In the genomic region with DNA sequence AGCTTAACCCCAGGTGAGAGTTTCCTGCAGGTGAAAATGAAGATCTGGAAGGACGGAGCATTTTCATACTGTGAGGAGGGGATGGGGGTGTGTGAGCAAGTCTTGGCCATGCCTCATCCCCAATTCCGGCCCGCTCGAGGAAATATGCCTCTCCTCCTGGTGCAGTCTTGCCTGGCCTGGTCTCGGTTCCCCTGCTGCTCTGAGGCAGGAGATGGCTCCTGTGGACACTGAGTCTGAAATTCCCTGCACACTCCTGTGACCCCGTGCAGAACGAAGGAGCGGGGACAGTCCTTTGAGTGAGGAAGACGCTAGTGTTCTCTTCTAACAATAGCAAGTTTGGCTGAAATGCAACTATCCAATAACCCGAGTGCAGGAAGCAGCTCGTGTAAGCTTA, we compare ENCODE assay signal across 8 cellular contexts. TPM values are rescaled to one million over a fixed set of nuclear protein-coding genes. Genes with fewer than 3 reads are reported as not detected.
A peak's percentile ranks its signal among the peaks of the same experiment; 100 is the strongest.
DNase-seq lines count a peak whose midpoint lies in the region; ATAC-seq and TF ChIP-seq lines count a peak whose summit lies in the region.

No MANE protein-coding gene starts in this region.

- no peaks in the 10 kb centered on the region for H3K27me3 Mint-ChIP-seq in activated naive CD8-positive, alpha-beta T cell treated with anti-CD3 and anti-CD28 coated beads, Interleukin-2, amount 10 ng/mL, durations not matched to agents 7 days and 5 days

- peaks cover 0 to 22% (median 15%) of the 10 kb centered on the region in 9 donors for H3K4me1 ChIP-seq in heart right ventricle
- no peaks in the 10 kb centered on the region for H3K4me1 ChIP-seq in mesodermal cell (ENCODE audit: control insufficient read depth, insufficient read depth, low read length, poor library complexity, severe bottlenecking)
- peaks cover 10% of the 10 kb centered on the region for H3K4me1 ChIP-seq in upper lobe of right lung

- intact Hi-C loops in heart right ventricle (cut with DNase I) = no loop called here
- intact Hi-C loops in Right ventricle myocardium inferior (cut with DNase I) = no loop called here
- intact Hi-C loops in upper lobe of right lung (cut with DNase I) = no loop called here

- in situ Hi-C loops in G401 (cut with HindIII; ENCODE audit: low sequenced_read_pairs) = no loop called here

- H3K9me3 ChIP-seq in heart right ventricle (peaks cover 0 to 7% (median 0%) of the 10 kb centered on the region in 11 donors), mesodermal cell (ENCODE audit: control insufficient read depth, low read length) (peaks cover 2% of the 10 kb centered on the region), upper lobe of right lung (no peaks in the 10 kb centered on the region)

- peak overlapping the region in 8 of 10 donors; percentile 32 to 74 (median 60) for H3K27ac ChIP-seq in heart right ventricle
- H3K27ac ChIP-seq in mesodermal cell (ENCODE audit: low read depth, low read length, severe bottlenecking) = no peak overlapping the region
- no peak overlapping the region for H3K27ac ChIP-seq in upper lobe of right lung

- peaks cover 29% of the 10 kb centered on the region for H3K36me3 Mint-ChIP-seq in activated naive CD8-positive, alpha-beta T cell treated with anti-CD3 and anti-CD28 coated beads, Interleukin-2, amount 10 ng/mL, durations not matched to agents 7 days and 5 days

- peak overlapping the region; percentile 89 for H3K27ac Mint-ChIP-seq in activated naive CD8-positive, alpha-beta T cell treated with anti-CD3 and anti-CD28 coated beads, Interleukin-2, amount 10 ng/mL, durations not matched to agents 7 days and 5 days

- H3K27me3 ChIP-seq in heart right ventricle = no peaks in the 10 kb centered on the region
- H3K27me3 ChIP-seq in upper lobe of right lung = no peaks in the 10 kb centered on the region

- ATAC-seq in heart right ventricle (peak in 1 of 8 donors; percentile 42), Right ventricle myocardium inferior (no peak), upper lobe of right lung (no peak), HG03025 (IDR thresholded peaks at IDR 0.05; ENCODE audit: low FRiP score, unreplicated experiment) (no peak)
- no peak for ATAC-seq in activated naive CD8-positive, alpha-beta T cell treated with anti-CD3 and anti-CD28 coated beads, Interleukin-2, amount 10 ng/mL, durations not matched to agents 7 days and 5 days (ENCODE audit: low read depth)

- peaks cover 11% of the 10 kb centered on the region for H3K4me1 Mint-ChIP-seq in activated naive CD8-positive, alpha-beta T cell treated with anti-CD3 and anti-CD28 coated beads, Interleukin-2, amount 10 ng/mL, durations not matched to agents 7 days and 5 days

- peaks cover 5% of the 10 kb centered on the region for H3K9me3 Mint-ChIP-seq in activated naive CD8-positive, alpha-beta T cell treated with anti-CD3 and anti-CD28 coated beads, Interleukin-2, amount 10 ng/mL, durations not matched to agents 7 days and 5 days

- peak overlapping the region; percentile 90 for H3K4me3 Mint-ChIP-seq in activated naive CD8-positive, alpha-beta T cell treated with anti-CD3 and anti-CD28 coated beads, Interleukin-2, amount 10 ng/mL, durations not matched to agents 7 days and 5 days

- TF ChIP-seq CTCF in heart right ventricle (IDR thresholded peaks at IDR 0.05) (no peak), upper lobe of right lung (IDR thresholded peaks at IDR 0.05) (no peak)

- peak in 1 of 2 donors; percentile 10 for DNase-seq in heart right ventricle
- no peak for DNase-seq in Right ventricle myocardium inferior (ENCODE audit: missing footprints)
- no peak for DNase-seq in activated naive CD8-positive, alpha-beta T cell treated with anti-CD3 and anti-CD28 coated beads, Interleukin-2, amount 10 ng/mL, durations not matched to agents 7 days and 5 days
- DNase-seq in upper lobe of right lung = no peak
- no peak for DNase-seq in GOT3 (lab: John Stamatoyannopoulos, UW)
- DNase-seq in G401 (ENCODE audit: low spot score) = no peak

- WGBS in heart right ventricle, 2 donors = 20 to 21% methylated on average over 11 of the region's 11 CpGs
- 84 to 96% methylated on average over 7 to 11 of the region's 11 CpGs for WGBS in mesodermal cell (ENCODE audit: insufficient coverage in 2 of 2), 2 experiments

- POLR2A ChIA-PET in activated naive CD8-positive, alpha-beta T cell treated with anti-CD3 and anti-CD28 coated beads, Interleukin-2, amount 10 ng/mL, durations not matched to agents 7 days and 5 days (lab: Charles Lee) = interaction anchor here (0.6 to 2.8 kb wide), 4 partner anchors 34 to 140 kb away, joined by 3 to 13 read pairs (median 6); a partner anchor contains a TSS

- peaks cover 0 to 6% (median 0%) of the 10 kb centered on the region in 9 donors for H3K36me3 ChIP-seq in heart right ventricle
- no peaks in the 10 kb centered on the region for H3K36me3 ChIP-seq in mesodermal cell (ENCODE audit: control insufficient read depth, insufficient read depth, low read length)
- no peaks in the 10 kb centered on the region for H3K36me3 ChIP-seq in upper lobe of right lung

- H3K4me3 ChIP-seq in heart right ventricle (peak overlapping the region; percentile 47 to 94 (median 71)), mesodermal cell (ENCODE audit: extremely low read depth, insufficient read depth, low read length, poor library complexity, severe bottlenecking) (peak overlapping the region; percentile 29), upper lobe of right lung (peak overlapping the region; percentile 83)

RNA-seq across cellular contexts. Expression of a gene that starts 0.3 kb away (rescaled TPM):
- total RNA-seq in heart right ventricle = 1 to 10 TPM; 2.5 to 4.9 (median 3.9) TPM
- polyA plus RNA-seq in heart right ventricle = 10 to 100 TPM in 1 of 2 donors, 1 to 10 TPM in 1; 2.6 to 15.4 TPM
- total RNA-seq in Right ventricle myocardium inferior = 3.4 TPM
- total RNA-seq in activated naive CD8-positive, alpha-beta T cell treated with anti-CD3 and anti-CD28 coated beads, Interleukin-2, amount 10 ng/mL, durations not matched to agents 7 days and 5 days = 10 to 100 TPM; 16.0 to 16.8 TPM
- polyA plus RNA-seq in mesodermal cell (2013, experiment 1 of 2) = 2.4 TPM
- polyA plus RNA-seq in mesodermal cell (2013, experiment 2 of 2) = 2.4 TPM
- total RNA-seq in upper lobe of right lung = 9.4 TPM
- 0.20 TPM in 1 of 2 replicates, not detected in the other for total RNA-seq in G401 (2014; rRNA removed; shearing (Covaris generic))

RNA-seq across cellular contexts. Expression of a gene that starts 34.1 kb away (rescaled TPM):
- total RNA-seq in heart right ventricle (1 to 10 TPM; 2.9 to 5.5 (median 4.3) TPM), Right ventricle myocardium inferior (4.4 TPM), upper lobe of right lung (12.4 TPM)
- 1 to 10 TPM; 1.6 to 9.5 TPM for polyA plus RNA-seq in heart right ventricle
- total RNA-seq in activated naive CD8-positive, alpha-beta T cell treated with anti-CD3 and anti-CD28 coated beads, Interleukin-2, amount 10 ng/mL, durations not matched to agents 7 days and 5 days = 10 to 100 TPM; 16.5 to 17.5 TPM
- 9.9 TPM for polyA plus RNA-seq in mesodermal cell (2013, experiment 1 of 2)
- polyA plus RNA-seq in mesodermal cell (2013, experiment 2 of 2) = 8.4 TPM
- 7.3 and 13.1 TPM in 2 replicates for total RNA-seq in G401 (2014; rRNA removed; shearing (Covaris generic))

RNA-seq across cellular contexts. Expression of a gene that starts 39.4 kb away (rescaled TPM):
- total RNA-seq in heart right ventricle (1 to 10 TPM; 1.6 to 5.1 (median 4.3) TPM), Right ventricle myocardium inferior (3.6 TPM), upper lobe of right lung (12.2 TPM)
- 1 to 10 TPM; 2.1 to 6.5 TPM for polyA plus RNA-seq in heart right ventricle
- 1 to 10 TPM; 4.5 to 5.8 TPM for total RNA-seq in activated naive CD8-positive, alpha-beta T cell treated with anti-CD3 and anti-CD28 coated beads, Interleukin-2, amount 10 ng/mL, durations not matched to agents 7 days and 5 days
- 7.6 TPM for polyA plus RNA-seq in mesodermal cell (2013, experiment 1 of 2)
- polyA plus RNA-seq in mesodermal cell (2013, experiment 2 of 2) = 7.7 TPM
- 6.5 and 9.9 TPM in 2 replicates for total RNA-seq in G401 (2014; rRNA removed; shearing (Covaris generic))

RNA-seq across cellular contexts. Expression of a gene that starts 49.9 kb away (rescaled TPM):
- total RNA-seq in heart right ventricle (1 to 10 TPM; 1.4 to 5.1 (median 2.6) TPM), Right ventricle myocardium inferior (2.8 TPM), upper lobe of right lung (1.9 TPM)
- polyA plus RNA-seq in heart right ventricle = 1 to 10 TPM in 1 of 2 donors, under 1 TPM in 1; 0.67 to 4.0 TPM
- total RNA-seq in activated naive CD8-positive, alpha-beta T cell treated with anti-CD3 and anti-CD28 coated beads, Interleukin-2, amount 10 ng/mL, durations not matched to agents 7 days and 5 days = 1 to 10 TPM; 3.1 to 3.6 TPM
- polyA plus RNA-seq in mesodermal cell (2013, experiment 1 of 2) = 1.8 TPM
- 1.8 TPM for polyA plus RNA-seq in mesodermal cell (2013, experiment 2 of 2)
- total RNA-seq in G401 (2014; rRNA removed; shearing (Covaris generic)) = not detected in 2 replicates

Comparison
In these comparisons a context has a peak if more than half of its experiments do, and no peak if none do; other contexts are left out.
1. H3K27ac ChIP-seq: peak in heart right ventricle (8 of 10); none in mesodermal cell (single experiment) and upper lobe of right lung (single experiment).
2. H3K4me3 ChIP-seq: peak in every context shown above with its lines; median percentile 83 in upper lobe of right lung; 71 in heart right ventricle; 29 in mesodermal cell.